17 cellular contexts compared by ENCODE assay signal in the genomic region with DNA sequence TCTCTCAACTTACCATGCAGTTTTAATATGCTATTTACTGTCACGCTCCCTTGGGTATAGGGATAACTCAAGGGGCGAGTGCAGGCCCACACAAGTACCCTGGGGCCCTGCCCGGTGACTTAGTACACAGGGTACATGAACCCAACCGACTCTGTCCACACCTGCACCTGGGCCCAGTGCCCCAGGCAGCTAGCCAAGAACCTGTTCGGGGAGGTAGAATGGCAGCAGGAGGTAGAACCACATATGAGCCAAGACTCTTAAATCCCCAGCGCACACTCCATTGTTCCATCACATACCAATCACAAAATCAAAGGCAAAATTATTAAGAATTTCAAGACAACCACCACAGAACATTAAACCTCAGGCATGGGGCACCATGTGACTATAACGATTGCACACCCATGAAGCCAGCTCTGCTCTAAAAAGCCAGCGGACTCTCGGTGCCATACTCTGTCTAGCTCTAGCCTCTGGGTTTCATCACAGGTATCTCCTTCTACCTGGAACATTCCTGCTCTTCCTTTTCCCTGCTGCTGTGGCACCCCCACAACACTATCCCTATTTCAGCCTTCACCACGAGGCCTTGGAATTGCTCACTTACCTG. TPM values are rescaled to one million over a fixed set of nuclear protein-coding genes. Genes with fewer than 3 reads are reported as not detected.
A peak's percentile ranks its signal among the peaks of the same experiment; 100 is the strongest.
DNase-seq lines count a peak whose midpoint lies in the region; ATAC-seq and TF ChIP-seq lines count a peak whose summit lies in the region.
"Had no signal": no experiment of that assay in that cellular context is flagged by ENCODE, and none has a peak within 500 bp of the region (broad histone marks: within the 10 kb centered on the region; RNA-seq: fewer than 3 reads in every experiment).

No MANE protein-coding gene starts in this region.

- H3K4me3 Mint-ChIP-seq in glutamatergic neuron (ENCODE audit: unreplicated experiment) = no peak overlapping the region
- H3K4me3 Mint-ChIP-seq in activated CD8-positive, alpha-beta T cell treated with anti-CD3 and anti-CD28 coated beads for 36 hours = no peak overlapping the region

- H3K27ac ChIP-seq in right cardiac atrium (ENCODE audit: low read length) = no peak overlapping the region
- H3K27ac ChIP-seq: right atrium auricular region, tibial artery had no signal

- TF ChIP-seq CTCF in glutamatergic neuron (IDR thresholded peaks at IDR 0.05; ENCODE audit: partially characterized antibody, unreplicated experiment) = no peak
- TF ChIP-seq CTCF in activated CD8-positive, alpha-beta T cell treated with anti-CD3 and anti-CD28 coated beads for 36 hours (IDR thresholded peaks at IDR 0.05) = no peak

- peak overlapping the region; percentile 68 for H3K27ac Mint-ChIP-seq in glutamatergic neuron (ENCODE audit: unreplicated experiment)
- H3K27ac Mint-ChIP-seq in activated CD8-positive, alpha-beta T cell treated with anti-CD3 and anti-CD28 coated beads for 36 hours = no peak overlapping the region

- no peaks in the 10 kb centered on the region for H3K9me3 ChIP-seq in right cardiac atrium (ENCODE audit: control insufficient read depth, low read length)
- H3K9me3 ChIP-seq: right atrium auricular region, tibial artery had no signal

- H3K9me3 Mint-ChIP-seq in glutamatergic neuron (ENCODE audit: unreplicated experiment) = peaks cover 2% of the 10 kb centered on the region
- no peaks in the 10 kb centered on the region for H3K9me3 Mint-ChIP-seq in activated CD8-positive, alpha-beta T cell treated with anti-CD3 and anti-CD28 coated beads for 36 hours

- no peaks in the 10 kb centered on the region for H3K27me3 ChIP-seq in right cardiac atrium (ENCODE audit: control insufficient read depth, insufficient read depth)
- H3K27me3 ChIP-seq: right atrium auricular region, tibial artery had no signal

- intact Hi-C loops in left ventricle myocardium superior (cut with micrococcal nuclease) (no loop called here), right cardiac atrium (cut with DNase I) (no loop called here)
- intact Hi-C loops in activated CD8-positive, alpha-beta T cell treated with anti-CD3 and anti-CD28 coated beads for 36 hours (cut with micrococcal nuclease) = no loop called here

- WGBS in right cardiac atrium = 91% methylated on average over 10 of the region's 10 CpGs

- DNase-seq in left ventricle myocardium superior (peak; percentile 28), right cardiac atrium (no peak), NCI-H526 treated with DMSO at 0.1 percent for 48 hours (lab: John Stamatoyannopoulos, UW) (peak; percentile 68), glutamatergic neuron (no peak), ureter (ENCODE audit: low spot score) (peak; percentile 73)
- DNase-seq in activated CD8-positive, alpha-beta T cell treated with anti-CD3 and anti-CD28 coated beads for 36 hours = no peak
- DNase-seq: activated CD4-positive, CD25-positive, alpha-beta regulatory T cell; activated naive CD4-positive, alpha-beta T cell; effector CD4-positive, alpha-beta T cell; GOT3; Kasumi-1; stimulated activated CD4-positive, alpha-beta T cell treated with anti-CD3 and anti-CD28 coated beads, Interleukin-2, amount 100 ng/mL, for 24 hours; stimulated activated CD8-positive, alpha-beta memory T cell treated with anti-CD3 and anti-CD28 coated beads, Interleukin-4, amount 100 ng/mL, for 48 hours; tibial artery had no signal

- H3K4me1 Mint-ChIP-seq in glutamatergic neuron (ENCODE audit: low read depth, unreplicated experiment) = no peaks in the 10 kb centered on the region
- H3K4me1 Mint-ChIP-seq in activated CD8-positive, alpha-beta T cell treated with anti-CD3 and anti-CD28 coated beads for 36 hours (ENCODE audit: low read depth) = peaks cover 4% of the 10 kb centered on the region

- POLR2A ChIA-PET in activated CD8-positive, alpha-beta T cell treated with anti-CD3 and anti-CD28 coated beads for 36 hours (lab: Charles Lee) = no interaction called here

- ATAC-seq in left ventricle myocardium superior (peak; percentile 39), right cardiac atrium (no peak), GM21390 (IDR thresholded peaks at IDR 0.05; ENCODE audit: unreplicated experiment) (no peak), GM18502 (IDR thresholded peaks at IDR 0.05; ENCODE audit: poor library complexity, unreplicated experiment) (no peak)
- ATAC-seq in activated CD8-positive, alpha-beta T cell treated with anti-CD3 and anti-CD28 coated beads for 36 hours = no peak

- no peaks in the 10 kb centered on the region for H3K4me1 ChIP-seq in right cardiac atrium (ENCODE audit: control insufficient read depth, insufficient read depth, low read length)
- H3K4me1 ChIP-seq: right atrium auricular region had no signal

- H3K4me3 ChIP-seq in right cardiac atrium (ENCODE audit: low read length) = no peak overlapping the region
- H3K4me3 ChIP-seq: right atrium auricular region, tibial artery had no signal

- peaks cover 6% of the 10 kb centered on the region for H3K36me3 Mint-ChIP-seq in glutamatergic neuron (ENCODE audit: unreplicated experiment)
- peaks cover 32% of the 10 kb centered on the region for H3K36me3 Mint-ChIP-seq in activated CD8-positive, alpha-beta T cell treated with anti-CD3 and anti-CD28 coated beads for 36 hours (ENCODE audit: low read depth)

- CTCF ChIA-PET in activated CD8-positive, alpha-beta T cell treated with anti-CD3 and anti-CD28 coated beads for 36 hours (lab: Charles Lee) = no interaction called here

- H3K27me3 Mint-ChIP-seq in glutamatergic neuron (ENCODE audit: unreplicated experiment) = peaks cover 3% of the 10 kb centered on the region
- H3K27me3 Mint-ChIP-seq in activated CD8-positive, alpha-beta T cell treated with anti-CD3 and anti-CD28 coated beads for 36 hours = no peaks in the 10 kb centered on the region

RNA-seq across cellular contexts. Expression of a gene that starts 14.6 kb away (rescaled TPM):
- total RNA-seq in left ventricle myocardium superior = 10.7 TPM
- total RNA-seq in right cardiac atrium = 10 to 100 TPM; 13.4 to 13.8 (median 13.6) TPM
- polyA plus RNA-seq in right cardiac atrium = 6.0 TPM
- 32.6 TPM for total RNA-seq in glutamatergic neuron (ENCODE audit: unreplicated experiment)
- 52.4 TPM for total RNA-seq in ureter
- total RNA-seq in activated CD8-positive, alpha-beta T cell treated with anti-CD3 and anti-CD28 coated beads for 36 hours = 10 to 100 TPM; 41.3 to 45.6 TPM

Comparison
In these comparisons a context has a peak if more than half of its experiments do, and no peak if none do; other contexts are left out.
1. DNase-seq: peak in left ventricle myocardium superior (single experiment), NCI-H526 treated with DMSO at 0.1 percent for 48 hours (single experiment) and ureter (single experiment); none in right cardiac atrium (0 of 3), glutamatergic neuron (single experiment) and activated CD8-positive, alpha-beta T cell treated with anti-CD3 and anti-CD28 coated beads for 36 hours (single experiment).